ENCODE assay signal across 17 cellular contexts in genomic region chr11:128573674-128574073, GRCh38. TPM values are rescaled to one million over a fixed set of nuclear protein-coding genes. Genes with fewer than 3 reads are reported as not detected.
DNase-seq lines count a peak whose midpoint lies in the region; ATAC-seq and TF ChIP-seq lines count a peak whose summit lies in the region.
"Had no signal": no experiment of that assay in that cellular context is flagged by ENCODE, and none has a peak within 500 bp of the region (broad histone marks: within the 10 kb centered on the region; RNA-seq: fewer than 3 reads in every experiment).

No MANE protein-coding gene starts in this region.

- 89% methylated on average over 5 of the region's 5 CpGs for WGBS in suprapubic skin

- no peaks in the 10 kb centered on the region for H3F3A ChIP-seq in GM23338 (replicated peaks; ENCODE audit: low read depth)

- no peaks in the 10 kb centered on the region for H3K27me3 ChIP-seq in BLaER1 treated with 17β-estradiol and CSF1 and Interleukin-3, amounts not matched to agents 10 nM and 100 nM
- H3K27me3 ChIP-seq in GM23338 (ENCODE audit: insufficient read depth) (no peaks in the 10 kb centered on the region), subcutaneous abdominal adipose tissue (ENCODE audit: control insufficient read depth in 5 of 5, insufficient read depth in 4 of 5, low read length in 5 of 5) (peaks cover 0 to 5% (median 0%) of the 10 kb centered on the region in 5 donors), suprapubic skin (no peaks in the 10 kb centered on the region)

- TF ChIP-seq POLR2A in GM18505 (IDR thresholded peaks at IDR 0.05; ENCODE audit: borderline replicate concordance, extremely low read depth, insufficient read depth, insufficient read length), result no peak
- no peak for TF ChIP-seq POLR2A in suprapubic skin (IDR thresholded peaks at IDR 0.05)

- peaks cover 0 to 17% (median 8%) of the 10 kb centered on the region in 11 experiments; a peak in 10 of 22 replicates for H3K9me3 ChIP-seq in BLaER1 treated with 17β-estradiol and CSF1 and Interleukin-3, amounts not matched to agents 10 nM and 100 nM (replicated peaks in 1 of 11)
- peaks cover 0 to 3% (median 0%) of the 10 kb centered on the region in 5 donors for H3K9me3 ChIP-seq in subcutaneous abdominal adipose tissue (ENCODE audit: control insufficient read depth in 5 of 5, low read length in 5 of 5)
- no peaks in the 10 kb centered on the region for H3K9me3 ChIP-seq in suprapubic skin

- no peaks in the 10 kb centered on the region for H3K9me2 ChIP-seq in GM23338 (ENCODE audit: insufficient read depth)

- H3K27me3 Mint-ChIP-seq in GM23338 (ENCODE audit: insufficient read depth, low read depth, poor library complexity), result peaks cover 2% of the 10 kb centered on the region

- H3K9ac ChIP-seq in BLaER1 treated with 17β-estradiol and CSF1 and Interleukin-3, amounts not matched to agents 10 nM and 100 nM, result no peak overlapping the region
- no peak overlapping the region for H3K9ac ChIP-seq in subcutaneous abdominal adipose tissue (ENCODE audit: low read length in 5 of 5)
- H3K9ac ChIP-seq: GM23248 had no signal

- H3K4me1 ChIP-seq in BLaER1 treated with 17β-estradiol and CSF1 and Interleukin-3, amounts not matched to agents 10 nM and 100 nM, result peaks cover 37 to 91% (median 86%) of the 10 kb centered on the region in 10 experiments
- peaks cover 48% of the 10 kb centered on the region for H3K4me1 ChIP-seq in GM23338 (ENCODE audit: insufficient read depth)
- H3K4me1 ChIP-seq in subcutaneous abdominal adipose tissue (ENCODE audit: control insufficient read depth in 5 of 5, insufficient read depth in 5 of 5, low read length in 5 of 5), result peaks cover 5 to 56% (median 23%) of the 10 kb centered on the region in 5 donors
- H3K4me1 ChIP-seq in suprapubic skin, result peaks cover 14% of the 10 kb centered on the region

- H3K27ac Mint-ChIP-seq in GM23338, result no peak overlapping the region
- H3K27ac Mint-ChIP-seq: CD8-positive, alpha-beta T cell had no signal

- no peaks in the 10 kb centered on the region for H4K20me1 ChIP-seq in BLaER1 treated with 17β-estradiol and CSF1 and Interleukin-3, amounts not matched to agents 10 nM and 100 nM
- H4K20me1 ChIP-seq in GM23338 (replicated peaks; ENCODE audit: insufficient read depth), result no peaks in the 10 kb centered on the region

- TF ChIP-seq EP300 in suprapubic skin (IDR thresholded peaks at IDR 0.05), result no peak

- H3K79me2 ChIP-seq in GM23338 (replicated peaks; ENCODE audit: insufficient read depth), result peaks cover 68% of the 10 kb centered on the region

- H3K4me3 ChIP-seq in BLaER1 treated with 17β-estradiol and CSF1 and Interleukin-3, amounts not matched to agents 10 nM and 100 nM, result no peak overlapping the region
- H3K4me3 ChIP-seq in GM23338, result no peak overlapping the region
- H3K4me3 ChIP-seq in fibroblast of the aortic adventitia (ENCODE audit: low read depth, low read length), result no peak overlapping the region
- no peak overlapping the region for H3K4me3 ChIP-seq in subcutaneous abdominal adipose tissue (ENCODE audit: low read depth in 1 of 5, low read length in 5 of 5)
- no peak overlapping the region for H3K4me3 ChIP-seq in suprapubic skin
- H3K4me3 ChIP-seq: GM23248 had no signal

- H3K4me2 ChIP-seq in BLaER1 treated with 17β-estradiol and CSF1 and Interleukin-3, amounts not matched to agents 10 nM and 100 nM, result peak overlapping the region in 6 of 11 experiments; percentile 13 to 94 (median 33); a peak in 7 of 22 replicates
- 0 out of 2 replicates have a peak overlapping the region, but pooled peaks have one; percentile 40 for H3K4me2 ChIP-seq in GM23338

- H3K9me3 Mint-ChIP-seq in GM23338, result no peaks in the 10 kb centered on the region
- H3K9me3 Mint-ChIP-seq: CD14-positive monocyte had no signal

- TF ChIP-seq CTCF in GM23338 (conservative IDR thresholded peaks at IDR 0.05; ENCODE audit: low read depth in 2 of 2), result no peak
- no peak for TF ChIP-seq CTCF in fibroblast of the aortic adventitia (IDR thresholded peaks at IDR 0.05; ENCODE audit: insufficient read depth, low read length)
- no peak for TF ChIP-seq CTCF in suprapubic skin (IDR thresholded peaks at IDR 0.05)

- H3K36me3 Mint-ChIP-seq in GM23338 (ENCODE audit: low read depth), result peaks cover 4% of the 10 kb centered on the region; the same call in 2 of the 3 replicates
- H3K36me3 Mint-ChIP-seq: CD14-positive monocyte; CD8-positive, alpha-beta T cell had no signal

- peak overlapping the region in 5 of 11 experiments; percentile 55 to 87 (median 73); a peak in 9 of 22 replicates for H3K27ac ChIP-seq in BLaER1 treated with 17β-estradiol and CSF1 and Interleukin-3, amounts not matched to agents 10 nM and 100 nM
- H3K27ac ChIP-seq in GM23338 (ENCODE audit: low read depth) (peak overlapping the region; percentile 87), subcutaneous abdominal adipose tissue (ENCODE audit: low read depth, low read length) (peak overlapping the region; percentile 26), suprapubic skin (no peak overlapping the region)
- H3K27ac ChIP-seq: GM23248 had no signal

- DNase-seq in GM23338 (ENCODE audit: low spot score), result no peak
- DNase-seq in fibroblast of the aortic adventitia (ENCODE audit: low read depth), result peak; percentile 35
- DNase-seq in suprapubic skin (ENCODE audit: low spot score in 2 of 2), result no peak
- DNase-seq: ACHN; CD8-positive, alpha-beta T cell; COR-L47; DMS153; DMS79 treated with DMSO at 0.1 percent for 48 hours; GF-D8; GM23248; IMR-90; KG1 had no signal

- no peak overlapping the region for H2AFZ ChIP-seq in GM23338
- H2AFZ ChIP-seq: GM23248 had no signal

- peaks cover 55% of the 10 kb centered on the region for H3K4me1 Mint-ChIP-seq in GM23338

- ATAC-seq in GM23338 (no peak), GM18505 (IDR thresholded peaks at IDR 0.05; ENCODE audit: unreplicated experiment) (no peak), HG02970 (IDR thresholded peaks at IDR 0.05; ENCODE audit: low FRiP score, unreplicated experiment) (no peak)

- no peak overlapping the region for H3K4me3 Mint-ChIP-seq in GM23338
- H3K4me3 Mint-ChIP-seq: CD14-positive monocyte; CD8-positive, alpha-beta T cell had no signal

- no peaks in the 10 kb centered on the region for H3K36me3 ChIP-seq in BLaER1 treated with 17β-estradiol and CSF1 and Interleukin-3, amounts not matched to agents 10 nM and 100 nM
- H3K36me3 ChIP-seq in GM23338 (ENCODE audit: insufficient read depth), result no peaks in the 10 kb centered on the region
- H3K36me3 ChIP-seq in subcutaneous abdominal adipose tissue (ENCODE audit: control insufficient read depth in 5 of 5, insufficient read depth in 5 of 5, low read length in 5 of 5), result no peaks in the 10 kb centered on the region
- H3K36me3 ChIP-seq in suprapubic skin, result no peaks in the 10 kb centered on the region

TF ChIP-seq in GM23338, 12 proteins besides CTCF, POLR2A, EP300 and RAD21 (continues in another document):
- TF ChIP-seq ETS1 (IDR thresholded peaks at IDR 0.05) (no peak), EZH2phosphoT487 (IDR thresholded peaks at IDR 0.05; ENCODE audit: unreplicated experiment) (no peak), POLR2AphosphoS5 (IDR thresholded peaks at IDR 0.05; ENCODE audit: low read depth) (no peak), STAT1 (IDR thresholded peaks at IDR 0.05; ENCODE audit: unreplicated experiment) (no peak), JUNB (IDR thresholded peaks at IDR 0.05; ENCODE audit: unreplicated experiment) (no peak), ZNF114 (CRISPR knock-in tag; IDR thresholded peaks at IDR 0.05) (no peak)

RNA-seq across cellular contexts. Expression of gene ETS1, which starts 13.7 kb away (rescaled TPM):
- 49.0 and 52.6 TPM in 2 replicates for total RNA-seq in GM23338 (2014; rRNA removed; shearing (Covaris generic))
- 25.2 and 25.6 TPM in 2 replicates for polyA plus RNA-seq in GM23338 (2016; fragmentation: Nextera tagmentation; extraction: Ambion mirVana)
- 35.5 and 35.7 TPM in 2 replicates for total RNA-seq in fibroblast of the aortic adventitia (ENCODE audit: low replicate concordance)
- 10 to 100 TPM; 21.7 to 42.6 (median 33.7) TPM for total RNA-seq in suprapubic skin
